In genomic region chr18:40949138-40949949, GRCh38 we compare ENCODE assay signal across 19 cellular contexts.
DNase-seq lines count a peak whose midpoint lies in the region; TF ChIP-seq lines count a peak whose summit lies in the region.
"Had no signal": no experiment of that assay in that cellular context is flagged by ENCODE, and none has a peak within 500 bp of the region (broad histone marks: within the 10 kb centered on the region; RNA-seq: fewer than 3 reads in every experiment).

No MANE protein-coding gene starts in this region.

- no peaks in the 10 kb centered on the region for H3K9me3 ChIP-seq in OCI-LY3 (ENCODE audit: insufficient read depth, low read length)
- H3K9me3 ChIP-seq: psoas muscle had no signal

- H3K79me2 ChIP-seq in OCI-LY3 (ENCODE audit: low read length) = no peaks in the 10 kb centered on the region
- H3K79me2 ChIP-seq: hepatocyte had no signal

- TF ChIP-seq CTCF in OCI-LY3 (IDR thresholded peaks at IDR 0.05; ENCODE audit: low read depth, low read length) = no peak

- H3K27ac ChIP-seq in OCI-LY3 (ENCODE audit: low read length) = no peak overlapping the region
- H3K27ac ChIP-seq: hepatocyte, psoas muscle, VCaP had no signal

- H3K9ac ChIP-seq in OCI-LY3 (ENCODE audit: low read length) = no peak overlapping the region

- H4K20me1 ChIP-seq in OCI-LY3 (ENCODE audit: insufficient read depth, low read length) = no peaks in the 10 kb centered on the region

- DNase-seq in DMS53 (lab: John Stamatoyannopoulos, UW) (peak; percentile 59), NCI-H1092 (lab: John Stamatoyannopoulos, UW) (peak; percentile 29), left kidney (ENCODE audit: low read depth, low spot score) (peak; percentile 60), foreskin melanocyte (no peak), H4 (ENCODE audit: low spot score) (no peak), NCI-H128 (lab: John Stamatoyannopoulos, UW; ENCODE audit: unreplicated experiment) (no peak), NCI-H187 (lab: John Stamatoyannopoulos, UW) (no peak)
- DNase-seq: activated CD8-positive, alpha-beta T cell treated with anti-CD3 and anti-CD28 coated beads for 36 hours; activated naive CD4-positive, alpha-beta T cell treated with anti-CD3 and anti-CD28 coated beads, Interleukin-2, amount 10 ng/mL, durations not matched to agents 7 days and 5 days; activated T-cell treated with anti-CD3 and anti-CD28 coated beads, Interleukin-2, amount 50 U/mL, for 4 hours; CD8-positive, alpha-beta memory T cell; endodermal cell; Kasumi-1; natural killer cell; psoas muscle; T-cell had no signal

- H3K4me2 ChIP-seq in OCI-LY3 (ENCODE audit: low read length) = no peak overlapping the region
- H3K4me2 ChIP-seq: hepatocyte had no signal

- H3K36me3 ChIP-seq in OCI-LY3 (replicated peaks; ENCODE audit: low read depth, low read length) = no peaks in the 10 kb centered on the region

- no peaks in the 10 kb centered on the region for H3K27me3 ChIP-seq in OCI-LY3 (ENCODE audit: low read depth, low read length)
- H3K27me3 ChIP-seq: hepatocyte had no signal

- no peaks in the 10 kb centered on the region for H3K4me1 ChIP-seq in OCI-LY3 (ENCODE audit: low read length)
- H3K4me1 ChIP-seq: psoas muscle had no signal

- H2AFZ ChIP-seq in OCI-LY3 (ENCODE audit: low read depth, low read length) = 0 out of 2 replicates have a peak overlapping the region, but pooled peaks have one; percentile 12
- H2AFZ ChIP-seq: hepatocyte had no signal

- H3K4me3 ChIP-seq in OCI-LY3 (ENCODE audit: low read length) = no peak overlapping the region
- H3K4me3 ChIP-seq: hepatocyte, psoas muscle had no signal

Comparison
In these comparisons a context has a peak if more than half of its experiments do, and no peak if none do; other contexts are left out.
1. DNase-seq: peak in DMS53 (single experiment), NCI-H1092 (single experiment) and left kidney (single experiment); none in foreskin melanocyte (single experiment), H4 (single experiment), NCI-H128 (single experiment) and NCI-H187 (0 of 2).